19 cellular contexts compared by ENCODE assay signal in the genomic region with DNA sequence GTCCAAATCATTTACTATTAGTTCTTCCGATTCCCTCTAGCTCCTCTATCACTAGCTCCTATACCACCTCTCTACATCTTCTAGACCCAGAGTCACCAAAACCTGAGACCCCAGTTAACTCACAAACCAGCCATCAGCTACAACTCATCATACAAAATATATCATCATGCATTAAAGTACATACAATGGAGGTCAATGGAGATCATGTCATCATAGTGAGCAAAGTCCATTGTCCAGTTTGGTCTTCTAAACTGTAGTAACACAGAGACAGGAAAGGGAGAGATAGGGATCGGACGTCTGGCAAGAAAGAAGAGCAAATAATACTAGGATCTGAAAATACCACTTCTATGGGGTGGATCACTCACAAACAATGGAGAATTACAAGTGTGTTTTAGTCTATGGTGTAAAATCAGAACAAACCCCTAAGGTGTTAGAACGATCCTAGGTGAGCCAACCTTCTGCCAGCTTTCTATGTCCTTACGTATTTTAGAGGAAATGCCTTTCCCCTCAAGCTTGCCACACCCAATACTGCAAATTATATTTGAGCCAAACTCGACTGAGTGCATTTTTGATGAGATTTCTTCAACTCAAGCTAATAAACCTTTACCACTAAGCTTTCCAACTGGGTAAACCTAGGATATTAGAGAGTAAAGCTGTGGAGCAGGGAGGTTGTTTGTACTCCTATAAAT. TPM values are rescaled to one million over a fixed set of nuclear protein-coding genes. Genes with fewer than 3 reads are reported as not detected.
DNase-seq lines count a peak whose midpoint lies in the region; ATAC-seq and TF ChIP-seq lines count a peak whose summit lies in the region.
"Had no signal": no experiment of that assay in that cellular context is flagged by ENCODE, and none has a peak within 500 bp of the region (broad histone marks: within the 10 kb centered on the region; RNA-seq: fewer than 3 reads in every experiment).

No MANE protein-coding gene starts in this region.

- peaks cover 58% of the 10 kb centered on the region for H3K4me1 ChIP-seq in mammary epithelial cell (ENCODE audit: insufficient read depth, low read length)
- peaks cover 14 to 48% (median 36%) of the 10 kb centered on the region in 4 donors for H3K4me1 ChIP-seq in liver (ENCODE audit: control insufficient read depth in 4 of 4, insufficient read depth in 4 of 4, low read length in 3 of 4)
- peaks cover 75% of the 10 kb centered on the region for H3K4me1 ChIP-seq in suprapubic skin

- no TSS peak for BruUV-seq in mammary epithelial cell (replicated peaks; lab: Mats Ljungman, UMichigan)

- no peaks in the 10 kb centered on the region for H3K27me3 Mint-ChIP-seq in activated T-cell treated with anti-CD3 and anti-CD28 coated beads, Interleukin-2, amount 50 U/mL, for 72 hours (ENCODE audit: low read depth)
- no peaks in the 10 kb centered on the region for H3K27me3 Mint-ChIP-seq in activated T-cell treated with anti-CD3 and anti-CD28 coated beads, Interleukin-2, amount 50 U/mL, for 4 hours (ENCODE audit: low read depth)
- no peaks in the 10 kb centered on the region for H3K27me3 Mint-ChIP-seq in activated T-helper 2 cell treated with anti-CD3 and anti-CD28 coated beads, Interferon-gamma antibody, Interleukin-2, Interleukin-4, amounts not matched to agents 10 μg/mL and 5 μg/mL and 100 μg/mL, durations not matched to agents 14 hours and 24 hours and 36 hours (ENCODE audit: low read depth)
- H3K27me3 Mint-ChIP-seq: naive B cell had no signal

- H3K9me3 ChIP-seq in mammary epithelial cell (replicated peaks; ENCODE audit: insufficient read depth, low read length) (no peaks in the 10 kb centered on the region), liver (ENCODE audit: control insufficient read depth in 4 of 4, low read length in 3 of 4) (no peaks in the 10 kb centered on the region), suprapubic skin (no peaks in the 10 kb centered on the region)
- H3K9me3 ChIP-seq: BLaER1, heart right ventricle had no signal

- no peak overlapping the region for H3K4me3 ChIP-seq in mammary epithelial cell (replicated peaks in 1 of 3; ENCODE audit: insufficient read depth in 1 of 3, low read depth in 2 of 3, low read length in 3 of 3)
- no peak overlapping the region for H3K4me3 ChIP-seq in liver (ENCODE audit: low read depth in 1 of 3, low read length in 3 of 3)
- no peak overlapping the region for H3K4me3 ChIP-seq in suprapubic skin
- H3K4me3 ChIP-seq: BLaER1, heart right ventricle had no signal

- intact Hi-C loops in mammary epithelial cell (cut with micrococcal nuclease) = no loop called here
- intact Hi-C loops in activated T-helper 2 cell treated with anti-CD3 and anti-CD28 coated beads, Interferon-gamma antibody, Interleukin-2, Interleukin-4, amounts not matched to agents 10 μg/mL and 5 μg/mL and 100 μg/mL, durations not matched to agents 14 hours and 24 hours and 36 hours (cut with micrococcal nuclease) = no loop called here

- TF ChIP-seq POLR2A in suprapubic skin (IDR thresholded peaks at IDR 0.05) = no peak

- H2AFZ ChIP-seq in mammary epithelial cell (ENCODE audit: low read depth, low read length) = no peak overlapping the region

- H3K36me3 ChIP-seq in mammary epithelial cell (ENCODE audit: insufficient read depth, low read length) (peaks cover 11% of the 10 kb centered on the region), liver (ENCODE audit: control insufficient read depth in 4 of 4, insufficient read depth in 3 of 4, low read depth in 1 of 4, low read length in 3 of 4) (peaks cover 3 to 12% (median 6%) of the 10 kb centered on the region in 4 donors), suprapubic skin (peaks cover 17% of the 10 kb centered on the region)

- TF ChIP-seq CTCF in mammary epithelial cell (conservative IDR thresholded peaks at IDR 0.05 in 1 of 2, IDR thresholded peaks at IDR 0.05 in 1 of 2; ENCODE audit: extremely low read depth in 1 of 2, insufficient read depth in 1 of 2, low read depth in 1 of 2, low read length in 2 of 2) (no peak), liver (IDR thresholded peaks at IDR 0.05; ENCODE audit: low read depth, low read length, missing input control) (no peak), suprapubic skin (IDR thresholded peaks at IDR 0.05) (no peak)

- H3K27ac Mint-ChIP-seq in activated T-cell treated with anti-CD3 and anti-CD28 coated beads, Interleukin-2, amount 50 U/mL, for 72 hours = peak overlapping the region; percentile 6
- H3K27ac Mint-ChIP-seq in activated T-helper 2 cell treated with anti-CD3 and anti-CD28 coated beads, Interferon-gamma antibody, Interleukin-2, Interleukin-4, amounts not matched to agents 10 μg/mL and 5 μg/mL and 100 μg/mL, durations not matched to agents 14 hours and 24 hours and 36 hours = no peak overlapping the region

- ATAC-seq in activated T-cell treated with anti-CD3 and anti-CD28 coated beads, Interleukin-2, amount 50 U/mL, for 72 hours (replicated peaks in 1 of 2) = no peak
- no peak for ATAC-seq in activated T-cell treated with anti-CD3 and anti-CD28 coated beads, Interleukin-2, amount 50 U/mL, for 4 hours
- no peak for ATAC-seq in GM19035 (IDR thresholded peaks at IDR 0.05; ENCODE audit: unreplicated experiment)
- ATAC-seq: activated CD4-positive, CD25-positive, alpha-beta regulatory T cell treated with anti-CD3 and anti-CD28 coated beads, Interleukin-2, amount 50 U/mL, for 24 hours; heart right ventricle had no signal

- in situ Hi-C loops in mammary epithelial cell (cut with MboI; ENCODE audit: low sequenced_read_pairs in 2 of 2) = no loop called here

- peaks cover 2 to 9% of the 10 kb centered on the region in 2 donors for H3K36me3 Mint-ChIP-seq in activated T-cell treated with anti-CD3 and anti-CD28 coated beads, Interleukin-2, amount 50 U/mL, for 72 hours (ENCODE audit: insufficient read depth in 2 of 2)
- peaks cover 15% of the 10 kb centered on the region for H3K36me3 Mint-ChIP-seq in activated T-cell treated with anti-CD3 and anti-CD28 coated beads, Interleukin-2, amount 50 U/mL, for 4 hours (ENCODE audit: insufficient read depth)
- peaks cover 18% of the 10 kb centered on the region for H3K36me3 Mint-ChIP-seq in activated T-helper 2 cell treated with anti-CD3 and anti-CD28 coated beads, Interferon-gamma antibody, Interleukin-2, Interleukin-4, amounts not matched to agents 10 μg/mL and 5 μg/mL and 100 μg/mL, durations not matched to agents 14 hours and 24 hours and 36 hours (ENCODE audit: low read depth)
- H3K36me3 Mint-ChIP-seq: naive B cell had no signal

- H3K9me3 Mint-ChIP-seq in activated T-cell treated with anti-CD3 and anti-CD28 coated beads, Interleukin-2, amount 50 U/mL, for 72 hours = no peaks in the 10 kb centered on the region
- no peaks in the 10 kb centered on the region for H3K9me3 Mint-ChIP-seq in activated T-cell treated with anti-CD3 and anti-CD28 coated beads, Interleukin-2, amount 50 U/mL, for 4 hours
- no peaks in the 10 kb centered on the region for H3K9me3 Mint-ChIP-seq in activated T-helper 2 cell treated with anti-CD3 and anti-CD28 coated beads, Interferon-gamma antibody, Interleukin-2, Interleukin-4, amounts not matched to agents 10 μg/mL and 5 μg/mL and 100 μg/mL, durations not matched to agents 14 hours and 24 hours and 36 hours
- H3K9me3 Mint-ChIP-seq: immature natural killer cell, naive B cell had no signal

- H3K4me1 Mint-ChIP-seq in activated T-cell treated with anti-CD3 and anti-CD28 coated beads, Interleukin-2, amount 50 U/mL, for 72 hours (ENCODE audit: low read depth) = peaks cover 63% of the 10 kb centered on the region
- peaks cover 54% of the 10 kb centered on the region for H3K4me1 Mint-ChIP-seq in activated T-cell treated with anti-CD3 and anti-CD28 coated beads, Interleukin-2, amount 50 U/mL, for 4 hours (ENCODE audit: low read depth)
- H3K4me1 Mint-ChIP-seq in activated T-helper 2 cell treated with anti-CD3 and anti-CD28 coated beads, Interferon-gamma antibody, Interleukin-2, Interleukin-4, amounts not matched to agents 10 μg/mL and 5 μg/mL and 100 μg/mL, durations not matched to agents 14 hours and 24 hours and 36 hours (ENCODE audit: low read depth) = peaks cover 34% of the 10 kb centered on the region

- H3K4me3 Mint-ChIP-seq in activated T-cell treated with anti-CD3 and anti-CD28 coated beads, Interleukin-2, amount 50 U/mL, for 72 hours = no peak overlapping the region
- H3K4me3 Mint-ChIP-seq in activated T-cell treated with anti-CD3 and anti-CD28 coated beads, Interleukin-2, amount 50 U/mL, for 4 hours = no peak overlapping the region
- H3K4me3 Mint-ChIP-seq in activated T-helper 2 cell treated with anti-CD3 and anti-CD28 coated beads, Interferon-gamma antibody, Interleukin-2, Interleukin-4, amounts not matched to agents 10 μg/mL and 5 μg/mL and 100 μg/mL, durations not matched to agents 14 hours and 24 hours and 36 hours (ENCODE audit: low read depth) = no peak overlapping the region
- H3K4me3 Mint-ChIP-seq: immature natural killer cell had no signal

- H3K79me2 ChIP-seq in mammary epithelial cell (ENCODE audit: insufficient read depth, low read length) = peaks cover 85% of the 10 kb centered on the region

- dilution Hi-C loops in mammary epithelial cell (cut with HindIII; ENCODE audit: low sequenced_read_pairs) = loop anchor here (5.0 kb wide), 1 partner anchor 63 kb away; no protein-coding TSS in a partner anchor

- H3K9ac ChIP-seq in mammary epithelial cell (ENCODE audit: insufficient read depth, low read length) (no peak overlapping the region), liver (ENCODE audit: low read depth in 1 of 2, low read length in 2 of 2) (no peak overlapping the region)
- H3K9ac ChIP-seq: BLaER1 had no signal

- CTCF ChIA-PET in mammary epithelial cell (lab: Charles Lee; ENCODE audit: low non-redundant PET) = interaction anchor here (0.5 to 0.6 kb wide), 2 partner anchors 12 to 27 kb away, joined by 5 to 17 read pairs; partner anchors contain the start of gene KLHL12

- DNase-seq in activated T-cell treated with anti-CD3 and anti-CD28 coated beads, Interleukin-2, amount 50 U/mL, for 72 hours = no peak
- no peak for DNase-seq in activated T-cell treated with anti-CD3 and anti-CD28 coated beads, Interleukin-2, amount 50 U/mL, for 4 hours
- DNase-seq in mammary epithelial cell (no peak), suprapubic skin (ENCODE audit: low spot score in 2 of 2) (no peak), H4 (ENCODE audit: low spot score) (no peak)
- no peak for DNase-seq in activated T-helper 2 cell treated with anti-CD3 and anti-CD28 coated beads, Interferon-gamma antibody, Interleukin-2, Interleukin-4, amounts not matched to agents 10 μg/mL and 5 μg/mL and 100 μg/mL, durations not matched to agents 14 hours and 24 hours and 36 hours (ENCODE audit: low spot score)
- DNase-seq: central memory CD4-positive, alpha-beta T cell; effector CD8-positive, alpha-beta T cell; heart right ventricle; immature natural killer cell; naive B cell; NCI-H146; stimulated activated CD8-positive, alpha-beta memory T cell treated with anti-CD3 and anti-CD28 coated beads, Interleukin-4, amount 100 ng/mL, for 48 hours; substantia nigra; T1000 had no signal

- no peak for TF ChIP-seq EP300 in suprapubic skin (IDR thresholded peaks at IDR 0.05)

- no peaks in the 10 kb centered on the region for H3K27me3 ChIP-seq in mammary epithelial cell (ENCODE audit: insufficient read depth, low read length)
- H3K27me3 ChIP-seq in liver (ENCODE audit: control insufficient read depth in 4 of 4, insufficient read depth in 4 of 4, low read length in 3 of 4) = no peaks in the 10 kb centered on the region
- H3K27me3 ChIP-seq in suprapubic skin = no peaks in the 10 kb centered on the region
- H3K27me3 ChIP-seq: BLaER1, heart right ventricle had no signal

- H3K27ac ChIP-seq in mammary epithelial cell (ENCODE audit: insufficient read depth, low read depth, low read length) (peak overlapping the region; percentile 6), liver (ENCODE audit: low read depth in 1 of 2, low read length in 2 of 2) (no peak overlapping the region), suprapubic skin (peak overlapping the region; percentile 68)
- H3K27ac ChIP-seq: BLaER1 had no signal

- peak overlapping the region; percentile 42 for H3K4me2 ChIP-seq in mammary epithelial cell (ENCODE audit: insufficient read depth, low read depth, low read length)
- H3K4me2 ChIP-seq: BLaER1 had no signal

- WGBS in mammary epithelial cell (ENCODE audit: low coverage, missing lambda C conversion rate) = 60% methylated on average over 6 of the region's 6 CpGs
- 57% methylated on average over 6 of the region's 6 CpGs for WGBS in liver
- WGBS in suprapubic skin = 35% methylated on average over 6 of the region's 6 CpGs

- no peak for TF ChIP-seq RAD21 in liver (IDR thresholded peaks at IDR 0.05)

- H4K20me1 ChIP-seq in mammary epithelial cell (ENCODE audit: insufficient read depth, low read length) = no peaks in the 10 kb centered on the region

RNA-seq across cellular contexts. Expression of gene ADIPOR1, which starts 3.9 kb away (rescaled TPM):
- 10 to 100 TPM; 72.0 to 75.3 TPM for total RNA-seq in activated T-cell treated with anti-CD3 and anti-CD28 coated beads, Interleukin-2, amount 50 U/mL, for 72 hours
- 10 to 100 TPM; 85.7 to 94.1 (median 90.7) TPM for total RNA-seq in activated T-cell treated with anti-CD3 and anti-CD28 coated beads, Interleukin-2, amount 50 U/mL, for 4 hours
- total RNA-seq in mammary epithelial cell (100 to 1,000 TPM in 1 of 2 donors, 10 to 100 TPM in 1; 98.2 to 157 TPM), liver (100 to 1,000 TPM in 1 of 2 donors, 10 to 100 TPM in 1; 78.9 to 175 TPM), suprapubic skin (100 to 1,000 TPM; 124 to 190 (median 169) TPM)
- polyA plus RNA-seq in mammary epithelial cell (171 TPM), liver (10 to 100 TPM; 58.5 to 62.0 TPM)
- polyA minus RNA-seq in mammary epithelial cell = 196 TPM
- 79.1 and 79.2 TPM in 2 replicates for total RNA-seq in activated T-helper 2 cell treated with anti-CD3 and anti-CD28 coated beads, Interferon-gamma antibody, Interleukin-2, Interleukin-4, amounts not matched to agents 10 μg/mL and 5 μg/mL and 100 μg/mL, durations not matched to agents 14 hours and 24 hours and 36 hours
- total RNA-seq in H4 (2014; rRNA removed; shearing (Covaris generic)) = 115 and 122 TPM in 2 replicates

RNA-seq across cellular contexts. Expression of gene CYB5R1, which starts 12.9 kb away (rescaled TPM):
- total RNA-seq in activated T-cell treated with anti-CD3 and anti-CD28 coated beads, Interleukin-2, amount 50 U/mL, for 72 hours = 10 to 100 TPM; 24.9 to 30.1 TPM
- 10 to 100 TPM; 28.9 to 36.4 (median 32.5) TPM for total RNA-seq in activated T-cell treated with anti-CD3 and anti-CD28 coated beads, Interleukin-2, amount 50 U/mL, for 4 hours
- 10 to 100 TPM; 50.7 to 95.2 TPM for total RNA-seq in mammary epithelial cell
- 97.7 TPM for polyA plus RNA-seq in mammary epithelial cell
- 57.0 TPM for polyA minus RNA-seq in mammary epithelial cell
- total RNA-seq in liver = 10 to 100 TPM; 32.6 to 36.5 TPM
- 10 to 100 TPM; 29.4 to 33.7 TPM for polyA plus RNA-seq in liver
- 100 to 1,000 TPM; 136 to 212 (median 176) TPM for total RNA-seq in suprapubic skin
- 19.0 and 20.0 TPM in 2 replicates for total RNA-seq in activated T-helper 2 cell treated with anti-CD3 and anti-CD28 coated beads, Interferon-gamma antibody, Interleukin-2, Interleukin-4, amounts not matched to agents 10 μg/mL and 5 μg/mL and 100 μg/mL, durations not matched to agents 14 hours and 24 hours and 36 hours
- total RNA-seq in H4 (2014; rRNA removed; shearing (Covaris generic)) = 38.8 and 42.4 TPM in 2 replicates

RNA-seq across cellular contexts. Expression of gene KLHL12, which starts 27.2 kb away (rescaled TPM):
- total RNA-seq in activated T-cell treated with anti-CD3 and anti-CD28 coated beads, Interleukin-2, amount 50 U/mL, for 72 hours = 10 to 100 TPM; 43.8 to 52.5 TPM
- total RNA-seq in activated T-cell treated with anti-CD3 and anti-CD28 coated beads, Interleukin-2, amount 50 U/mL, for 4 hours = 10 to 100 TPM; 31.1 to 32.5 (median 32.3) TPM
- total RNA-seq in mammary epithelial cell = 10 to 100 TPM; 20.8 to 28.3 TPM
- polyA plus RNA-seq in mammary epithelial cell = 15.6 TPM
- 21.6 TPM for polyA minus RNA-seq in mammary epithelial cell
- total RNA-seq in liver = 10 to 100 TPM; 13.1 to 17.5 TPM
- polyA plus RNA-seq in liver = 1 to 10 TPM; 7.2 to 7.8 TPM
- 10 to 100 TPM; 13.4 to 19.6 (median 15.1) TPM for total RNA-seq in suprapubic skin
- 27.7 and 29.2 TPM in 2 replicates for total RNA-seq in activated T-helper 2 cell treated with anti-CD3 and anti-CD28 coated beads, Interferon-gamma antibody, Interleukin-2, Interleukin-4, amounts not matched to agents 10 μg/mL and 5 μg/mL and 100 μg/mL, durations not matched to agents 14 hours and 24 hours and 36 hours
- total RNA-seq in H4 (2014; rRNA removed; shearing (Covaris generic)) = 24.4 and 25.9 TPM in 2 replicates

RNA-seq across cellular contexts. Expression of gene TMEM183A, which starts 53.0 kb away (rescaled TPM):
- total RNA-seq in activated T-cell treated with anti-CD3 and anti-CD28 coated beads, Interleukin-2, amount 50 U/mL, for 72 hours = 10 to 100 TPM; 63.8 to 80.7 TPM
- 10 to 100 TPM; 82.3 to 85.8 (median 85.6) TPM for total RNA-seq in activated T-cell treated with anti-CD3 and anti-CD28 coated beads, Interleukin-2, amount 50 U/mL, for 4 hours
- 10 to 100 TPM; 58.1 to 97.4 TPM for total RNA-seq in mammary epithelial cell
- 80.8 TPM for polyA plus RNA-seq in mammary epithelial cell
- polyA minus RNA-seq in mammary epithelial cell = 140 TPM
- total RNA-seq in liver = 10 to 100 TPM; 46.6 to 48.9 TPM
- 10 to 100 TPM; 21.0 to 24.3 TPM for polyA plus RNA-seq in liver
- 10 to 100 TPM; 62.0 to 95.5 (median 68.6) TPM for total RNA-seq in suprapubic skin
- 74.7 and 75.8 TPM in 2 replicates for total RNA-seq in activated T-helper 2 cell treated with anti-CD3 and anti-CD28 coated beads, Interferon-gamma antibody, Interleukin-2, Interleukin-4, amounts not matched to agents 10 μg/mL and 5 μg/mL and 100 μg/mL, durations not matched to agents 14 hours and 24 hours and 36 hours
- 82.8 and 82.9 TPM in 2 replicates for total RNA-seq in H4 (2014; rRNA removed; shearing (Covaris generic))

Comparison
In these comparisons a context has a peak if more than half of its experiments do, and no peak if none do; other contexts are left out.
1. H3K27ac ChIP-seq: peak in mammary epithelial cell (single experiment) and suprapubic skin (single experiment); none in liver (0 of 2).